3 cellular contexts compared by ENCODE assay signal in the genomic region with DNA sequence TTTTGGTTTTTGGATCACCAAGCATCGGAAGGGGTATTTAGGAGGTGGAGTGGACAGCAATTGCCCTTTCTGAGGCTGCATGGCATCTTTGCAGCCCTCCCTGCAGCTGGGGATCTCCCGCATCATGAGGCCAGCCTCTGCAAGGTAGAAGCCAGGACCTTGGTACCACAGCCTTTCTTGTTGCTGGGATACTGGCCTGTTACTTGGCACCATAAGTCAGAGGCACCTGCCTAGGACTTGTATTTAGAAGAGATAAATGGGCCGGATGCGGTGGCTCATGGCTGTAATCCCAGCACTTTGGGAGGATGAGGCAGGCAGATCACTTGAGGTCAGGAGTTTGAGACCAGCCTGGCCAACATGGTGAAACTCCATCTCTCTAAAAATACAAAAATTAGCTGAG. TPM values are rescaled to one million over a fixed set of nuclear protein-coding genes. Genes with fewer than 3 reads are reported as not detected.
"Had no signal": no experiment of that assay in that cellular context is flagged by ENCODE, and none has a peak within 500 bp of the region (broad histone marks: within the 10 kb centered on the region; RNA-seq: fewer than 3 reads in every experiment).

No MANE protein-coding gene starts in this region.

RNA-seq across cellular contexts. Expression of gene MUC13, which starts 23.4 kb away (rescaled TPM):
- total RNA-seq: MCF 10A, Right ventricle myocardium inferior, SJCRH30 had no signal
